Comparison of ENCODE assay signal across 17 cellular contexts in the genomic region with DNA sequence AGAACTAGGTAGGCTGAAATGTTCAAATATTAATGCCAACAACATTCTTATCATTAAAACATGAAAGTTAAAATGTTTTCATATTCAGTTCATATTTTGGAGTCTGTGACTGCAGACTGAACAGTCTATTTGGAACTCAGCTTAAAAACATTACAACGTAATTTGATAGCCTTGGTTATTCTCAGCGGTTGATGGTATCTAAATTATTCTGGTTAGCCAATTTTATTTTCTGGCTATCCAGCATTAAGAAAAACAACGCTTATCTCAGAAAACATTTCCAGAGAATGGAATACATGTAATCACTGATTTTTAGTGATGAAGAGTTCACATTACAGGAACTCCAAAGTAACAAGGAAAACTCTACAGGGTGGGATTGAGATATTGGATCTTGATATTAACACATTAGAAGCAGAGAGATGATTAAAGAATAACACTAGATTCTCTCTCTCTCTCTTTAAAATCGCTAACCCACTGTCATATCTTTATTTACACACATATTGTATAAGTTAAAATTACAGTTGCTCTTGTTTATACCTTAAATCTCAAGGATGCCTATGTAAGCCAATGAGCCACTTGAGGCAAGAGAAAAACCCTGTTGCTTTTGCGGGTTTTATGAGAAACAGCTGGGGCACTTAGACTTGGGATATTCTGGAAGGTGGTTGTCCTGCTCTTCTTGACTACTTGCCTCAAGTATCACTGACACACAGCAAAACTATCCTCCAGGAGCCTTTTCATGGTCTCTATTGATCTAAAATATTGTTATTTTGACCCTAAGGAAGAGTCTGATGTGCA.
DNase-seq lines count a peak whose midpoint lies in the region; ATAC-seq and TF ChIP-seq lines count a peak whose summit lies in the region.
"Had no signal": no experiment of that assay in that cellular context is flagged by ENCODE, and none has a peak within 500 bp of the region (broad histone marks: within the 10 kb centered on the region; RNA-seq: fewer than 3 reads in every experiment).

No MANE protein-coding gene starts in this region.

- no peak overlapping the region for H3K4me2 ChIP-seq in mesendoderm (ENCODE audit: low read length)

- H3K27me3 ChIP-seq in ascending aorta (no peaks in the 10 kb centered on the region), mesendoderm (ENCODE audit: insufficient read depth, low read length, poor library complexity) (no peaks in the 10 kb centered on the region)

- WGBS in mesendoderm (ENCODE audit: extremely low coverage, insufficient coverage, low lambda C conversion rate) = no CpG with 5 or more reads among the region's 5 CpGs

- intact Hi-C loops in ascending aorta (cut with DNase I) = loop anchor here (5.0 to 10.0 kb wide), 5 partner anchors 94 to 1663 kb away; partner anchors contain the start of genes NRP2 and PARD3B

- H2AK5ac ChIP-seq in mesendoderm (ENCODE audit: low read length) = no peak overlapping the region

- no peak overlapping the region for H3K23ac ChIP-seq in mesendoderm (ENCODE audit: low read length)

- H4K8ac ChIP-seq in mesendoderm (ENCODE audit: low read depth, low read length) = no peak overlapping the region

- no peak for TF ChIP-seq CTCF in ascending aorta (IDR thresholded peaks at IDR 0.05)

- H2BK120ac ChIP-seq in mesendoderm (ENCODE audit: low read depth, low read length) = no peak overlapping the region

- H3K4me3 ChIP-seq in ascending aorta = no peak overlapping the region
- H3K4me3 ChIP-seq in mesendoderm (ENCODE audit: low read length) = no peak overlapping the region
- H3K4me3 ChIP-seq: GM12878 had no signal

- no peak overlapping the region for H4K5ac ChIP-seq in mesendoderm (ENCODE audit: low read length)

- H3K9me3 ChIP-seq in ascending aorta = no peaks in the 10 kb centered on the region
- H3K9me3 ChIP-seq: Caco-2 had no signal

- H3K9ac ChIP-seq in mesendoderm (ENCODE audit: low read length) = no peak overlapping the region

- H3K36me3 ChIP-seq in ascending aorta (no peaks in the 10 kb centered on the region), mesendoderm (ENCODE audit: control insufficient read depth, insufficient read depth, low read length) (no peaks in the 10 kb centered on the region)

- peak; percentile 28 for DNase-seq in NCI-H2107 treated with DMSO at 0.1 percent for 48 hours (lab: John Stamatoyannopoulos, UW; ENCODE audit: unreplicated experiment)
- no peak for DNase-seq in NCI-H2107 (lab: John Stamatoyannopoulos, UW)
- no peak for DNase-seq in ascending aorta (ENCODE audit: low spot score in 2 of 2)
- DNase-seq in mesendoderm = no peak
- DNase-seq in activated effector memory CD4-positive, alpha-beta T cell treated with anti-CD3 and anti-CD28 coated beads, Interleukin-2, amount 50 U/mL, for 16 hours = no peak
- no peak for DNase-seq in substantia nigra (lab: John Stamatoyannopoulos, UW)
- DNase-seq: C1 segment of cervical spinal cord, Caco-2, KG1, NCI-H187 treated with DMSO at 0.1 percent for 48 hours, NCI-H226, NCI-H526 treated with DMSO at 0.1 percent for 48 hours had no signal

- H3K4ac ChIP-seq in mesendoderm (ENCODE audit: low read depth, low read length) = peak overlapping the region; percentile 16

- H3K79me1 ChIP-seq in mesendoderm (ENCODE audit: low read length) = no peaks in the 10 kb centered on the region

- no peaks in the 10 kb centered on the region for H3K79me2 ChIP-seq in mesendoderm (ENCODE audit: control insufficient read depth, insufficient read depth, low read length)

- ATAC-seq in HG03139 (IDR thresholded peaks at IDR 0.05; ENCODE audit: unreplicated experiment) = no peak
- ATAC-seq in HG02623 (IDR thresholded peaks at IDR 0.05; ENCODE audit: unreplicated experiment) = no peak
- ATAC-seq: GM12878, Panc1, Right ventricle myocardium inferior had no signal

- H3K4me1 ChIP-seq in ascending aorta = peaks cover 0 to 2% of the 10 kb centered on the region in 2 donors
- peaks cover 1% of the 10 kb centered on the region for H3K4me1 ChIP-seq in mesendoderm (ENCODE audit: control insufficient read depth, low read depth, low read length)
- H3K4me1 ChIP-seq: Caco-2 had no signal

- H3K56ac ChIP-seq in mesendoderm (ENCODE audit: low read length) = no peak overlapping the region

- H3K18ac ChIP-seq in mesendoderm (ENCODE audit: low read length) = no peak overlapping the region

- peak overlapping the region; percentile 29 to 35 for H3K27ac ChIP-seq in ascending aorta
- H3K27ac ChIP-seq in mesendoderm (ENCODE audit: low read depth, low read length) = no peak overlapping the region
- H3K27ac ChIP-seq in substantia nigra (ENCODE audit: low read depth, low read length, poor library complexity, severe bottlenecking) = no peak overlapping the region

- no peak overlapping the region for H2BK15ac ChIP-seq in mesendoderm (replicated peaks; ENCODE audit: low read depth)

- no peak overlapping the region for H2BK5ac ChIP-seq in mesendoderm (ENCODE audit: low read length)

Comparison
In these comparisons a context has a peak if more than half of its experiments do, and no peak if none do; other contexts are left out.
1. H3K27ac ChIP-seq: peak in ascending aorta (2 of 2); none in mesendoderm (single experiment) and substantia nigra (single experiment).